ENCODE assay signal across 11 cellular contexts in genomic region chr10:38025283-38025682, GRCh38. TPM values are rescaled to one million over a fixed set of nuclear protein-coding genes. Genes with fewer than 3 reads are reported as not detected.
DNase-seq lines count a peak whose midpoint lies in the region; ATAC-seq and TF ChIP-seq lines count a peak whose summit lies in the region.
"Had no signal": no experiment of that assay in that cellular context is flagged by ENCODE, and none has a peak within 500 bp of the region (broad histone marks: within the 10 kb centered on the region; RNA-seq: fewer than 3 reads in every experiment).

No MANE protein-coding gene starts in this region.

- H3K27me3 Mint-ChIP-seq in activated naive CD4-positive, alpha-beta T cell treated with anti-CD3 and anti-CD28 coated beads for 36 hours (ENCODE audit: low read depth), result no peaks in the 10 kb centered on the region

- ATAC-seq in HG02973 (IDR thresholded peaks at IDR 0.05; ENCODE audit: unreplicated experiment), result peak; percentile 54
- ATAC-seq in upper lobe of right lung, result peak; percentile 63

- TF ChIP-seq CTCF in OCI-LY3 (IDR thresholded peaks at IDR 0.05; ENCODE audit: low read depth, low read length), result no peak
- TF ChIP-seq CTCF in upper lobe of right lung (IDR thresholded peaks at IDR 0.05), result no peak
- TF ChIP-seq CTCF in brain microvascular endothelial cell (IDR thresholded peaks at IDR 0.05; ENCODE audit: low read depth, low read length, missing control alignments), result no peak
- no peak for TF ChIP-seq CTCF in A673 (conservative IDR thresholded peaks at IDR 0.05; ENCODE audit: low read depth, low read length)

- H3K27me3 ChIP-seq in OCI-LY3 (ENCODE audit: low read depth, low read length) (no peaks in the 10 kb centered on the region), upper lobe of right lung (no peaks in the 10 kb centered on the region), brain microvascular endothelial cell (replicated peaks) (no peaks in the 10 kb centered on the region), A673 (replicated peaks; ENCODE audit: insufficient read depth, low read depth, low read length, poor library complexity) (no peaks in the 10 kb centered on the region)
- H3K27me3 ChIP-seq: pancreas had no signal

- H3K9me3 Mint-ChIP-seq in activated naive CD4-positive, alpha-beta T cell treated with anti-CD3 and anti-CD28 coated beads for 36 hours, result no peaks in the 10 kb centered on the region

- no peak overlapping the region for H2AFZ ChIP-seq in OCI-LY3 (ENCODE audit: low read depth, low read length)

- H3K9ac ChIP-seq in OCI-LY3 (ENCODE audit: low read length), result no peak overlapping the region

- intact Hi-C loops in activated naive CD4-positive, alpha-beta T cell treated with anti-CD3 and anti-CD28 coated beads for 36 hours (cut with micrococcal nuclease), result no loop called here
- intact Hi-C loops in upper lobe of right lung (cut with DNase I), result no loop called here
- intact Hi-C loops in A673 (cut with micrococcal nuclease; ENCODE audit: unreplicated experiment), result no loop called here

- peak overlapping the region; percentile 24; the same call in 1 of the 2 replicates for H3K4me2 ChIP-seq in OCI-LY3 (ENCODE audit: low read length)

- DNase-seq in activated naive CD4-positive, alpha-beta T cell treated with anti-CD3 and anti-CD28 coated beads for 36 hours, result no peak
- DNase-seq in activated naive CD4-positive, alpha-beta T cell (lab: John Stamatoyannopoulos, UW), result no peak
- DNase-seq in upper lobe of right lung, result no peak
- no peak for DNase-seq in brain microvascular endothelial cell
- DNase-seq in effector CD8-positive, alpha-beta T cell (lab: John Stamatoyannopoulos, UW), result no peak
- no peak for DNase-seq in A673 (ENCODE audit: low spot score)
- DNase-seq: pancreas; SHP77; stimulated activated naive CD4-positive, alpha-beta T cell had no signal

- in situ Hi-C loops in brain microvascular endothelial cell (cut with HindIII; ENCODE audit: low pct_ligation_motif_present, low sequenced_read_pairs), result no loop called here

- no peaks in the 10 kb centered on the region for H4K20me1 ChIP-seq in OCI-LY3 (ENCODE audit: insufficient read depth, low read length)

- CTCF ChIA-PET in activated naive CD4-positive, alpha-beta T cell treated with anti-CD3 and anti-CD28 coated beads for 36 hours (lab: Charles Lee), result no interaction called here
- CTCF ChIA-PET in A673 (lab: Charles Lee), result no interaction called here

- POLR2A ChIA-PET in A673 (lab: Charles Lee; ENCODE audit: low non-redundant PET), result no interaction called here

- H3K4me3 ChIP-seq in OCI-LY3 (ENCODE audit: low read length) (no peak overlapping the region), upper lobe of right lung (no peak overlapping the region), brain microvascular endothelial cell (ENCODE audit: low read depth, low read length) (no peak overlapping the region), A673 (ENCODE audit: low read depth, low read length, poor library complexity, severe bottlenecking) (no peak overlapping the region)
- H3K4me3 ChIP-seq: pancreas had no signal

- H3K4me3 Mint-ChIP-seq in activated naive CD4-positive, alpha-beta T cell treated with anti-CD3 and anti-CD28 coated beads for 36 hours, result no peak overlapping the region

- peak overlapping the region; percentile 32 for H3K27ac Mint-ChIP-seq in activated naive CD4-positive, alpha-beta T cell treated with anti-CD3 and anti-CD28 coated beads for 36 hours

- H3K36me3 ChIP-seq in OCI-LY3 (replicated peaks; ENCODE audit: low read depth, low read length) (peaks cover 28% of the 10 kb centered on the region), upper lobe of right lung (peaks cover 83% of the 10 kb centered on the region), brain microvascular endothelial cell (replicated peaks) (peaks cover 7% of the 10 kb centered on the region), A673 (ENCODE audit: insufficient read depth, low read length, poor library complexity, severe bottlenecking) (peaks cover 31% of the 10 kb centered on the region)

- no peaks in the 10 kb centered on the region for H3K79me2 ChIP-seq in OCI-LY3 (ENCODE audit: low read length)

- peaks cover 22% of the 10 kb centered on the region for H3K4me1 Mint-ChIP-seq in activated naive CD4-positive, alpha-beta T cell treated with anti-CD3 and anti-CD28 coated beads for 36 hours (ENCODE audit: low read depth)

- H3K27ac ChIP-seq in OCI-LY3 (ENCODE audit: low read length) (peak overlapping the region; percentile 45), upper lobe of right lung (no peak overlapping the region), brain microvascular endothelial cell (no peak overlapping the region), A673 (ENCODE audit: low read depth, low read length, poor library complexity, severe bottlenecking) (no peak overlapping the region)
- H3K27ac ChIP-seq: pancreas had no signal

- peaks cover 26% of the 10 kb centered on the region for H3K4me1 ChIP-seq in OCI-LY3 (ENCODE audit: low read length)
- H3K4me1 ChIP-seq in upper lobe of right lung, result no peaks in the 10 kb centered on the region
- H3K4me1 ChIP-seq in A673 (ENCODE audit: insufficient read depth, low read length, poor library complexity, severe bottlenecking), result no peaks in the 10 kb centered on the region
- H3K4me1 ChIP-seq: pancreas had no signal

- no TSS peak for BruUV-seq in A673 (replicated peaks; lab: Mats Ljungman, UMichigan)

- H3K9me3 ChIP-seq in OCI-LY3 (ENCODE audit: insufficient read depth, low read length) (no peaks in the 10 kb centered on the region), upper lobe of right lung (no peaks in the 10 kb centered on the region), A673 (ENCODE audit: low read depth, low read length, poor library complexity, severe bottlenecking) (no peaks in the 10 kb centered on the region)
- H3K9me3 ChIP-seq: pancreas had no signal

- peaks cover 84% of the 10 kb centered on the region for H3K36me3 Mint-ChIP-seq in activated naive CD4-positive, alpha-beta T cell treated with anti-CD3 and anti-CD28 coated beads for 36 hours (ENCODE audit: low read depth)

RNA-seq across cellular contexts. Expression of gene ZNF33A, which starts 14.8 kb away (rescaled TPM):
- 10 to 100 TPM; 26.2 to 27.1 TPM for total RNA-seq in activated naive CD4-positive, alpha-beta T cell treated with anti-CD3 and anti-CD28 coated beads for 36 hours
- total RNA-seq in upper lobe of right lung, result 25.7 TPM
- total RNA-seq in A673 (2021), result 20.6 and 21.9 TPM in 2 replicates

RNA-seq across cellular contexts. Expression of gene ZNF25, which starts 48.8 kb away (rescaled TPM):
- 1 to 10 TPM; 7.6 to 9.4 TPM for total RNA-seq in activated naive CD4-positive, alpha-beta T cell treated with anti-CD3 and anti-CD28 coated beads for 36 hours
- total RNA-seq in upper lobe of right lung, result 11.5 TPM
- 5.8 and 6.7 TPM in 2 replicates for total RNA-seq in A673 (2021)
